Comparison of ENCODE assay signal across 2 cellular contexts in genomic region chr5:151174612-151175101, GRCh38.
TF ChIP-seq lines count a peak whose summit lies in the region.

No MANE protein-coding gene starts in this region.

TF ChIP-seq in IMR-90, 13 proteins besides CTCF, POLR2A, EP300 and RAD21:
- TF ChIP-seq RCOR1 (IDR thresholded peaks at IDR 0.05; ENCODE audit: insufficient replicate concordance, low read length) (no peak), MAZ (IDR thresholded peaks at IDR 0.05; ENCODE audit: borderline replicate concordance, low read depth, low read length) (no peak), CHD1 (IDR thresholded peaks at IDR 0.05; ENCODE audit: low read depth, low read length) (no peak), USF2 (IDR thresholded peaks at IDR 0.05; ENCODE audit: low read depth, low read length) (no peak), SMC3 (IDR thresholded peaks at IDR 0.05; ENCODE audit: low read depth, low read length) (no peak), ELK1 (IDR thresholded peaks at IDR 0.05; ENCODE audit: borderline replicate concordance, low read depth, low read length) (no peak)
TF ChIP-seq in IMR-90: peak in this region for 0.

TF ChIP-seq in H1, 55 proteins besides CTCF, POLR2A, EP300 and RAD21:
- TF ChIP-seq TBP (IDR thresholded peaks at IDR 0.05; ENCODE audit: low read depth, low read length) (no peak), TAF7 (optimal IDR thresholded peaks at IDR 0.05; ENCODE audit: borderline replicate concordance, low read depth, low read length) (no peak), CREB1 (IDR thresholded peaks at IDR 0.05) (no peak), YY1 (IDR thresholded peaks at IDR 0.05; ENCODE audit: low read depth, low read length) (no peak), SIX5 (IDR thresholded peaks at IDR 0.05; ENCODE audit: low read depth, low read length) (no peak), ATF3 (IDR thresholded peaks at IDR 0.05; ENCODE audit: insufficient read depth, low read depth, low read length) (no peak), PHF8 (conservative IDR thresholded peaks at IDR 0.05; ENCODE audit: low read depth, low read length) (no peak), SUZ12 (IDR thresholded peaks at IDR 0.05; ENCODE audit: low read length) (no peak), FOSL1 (IDR thresholded peaks at IDR 0.05; ENCODE audit: insufficient read depth, low read depth, low read length) (no peak), RNF2 (IDR thresholded peaks at IDR 0.05; ENCODE audit: borderline replicate concordance, low read depth, low read length, missing control alignments, poor library complexity, severe bottlenecking) (no peak), RFX5 (IDR thresholded peaks at IDR 0.05; ENCODE audit: borderline replicate concordance, low read depth, low read length) (no peak), BACH1 (IDR thresholded peaks at IDR 0.05; ENCODE audit: low read length) (no peak), KDM4A (IDR thresholded peaks at IDR 0.05; ENCODE audit: low read depth, low read length, severe bottlenecking) (no peak), TEAD4 (IDR thresholded peaks at IDR 0.05; ENCODE audit: low read depth, low read length) (no peak), TCF12 (IDR thresholded peaks at IDR 0.05; ENCODE audit: low read depth, low read length) (no peak), CHD1 (IDR thresholded peaks at IDR 0.05; ENCODE audit: low read depth, low read length) (no peak), CBX5 (IDR thresholded peaks at IDR 0.05; ENCODE audit: low read depth, low read length) (no peak), SIN3A (conservative IDR thresholded peaks at IDR 0.05 in 1 of 2, IDR thresholded peaks at IDR 0.05 in 1 of 2; ENCODE audit: low read depth in 1 of 2, low read length in 2 of 2) (no peak), E2F6 (IDR thresholded peaks at IDR 0.05) (no peak)
